Comparison of ENCODE assay signal across 8 cellular contexts in genomic region chr2:217941886-217942728, GRCh38.
A peak's percentile ranks its signal among the peaks of the same experiment; 100 is the strongest.
DNase-seq lines count a peak whose midpoint lies in the region; ATAC-seq, FAIRE-seq and TF ChIP-seq lines count a peak whose summit lies in the region.

No MANE protein-coding gene starts in this region.

- H3K36me3 Mint-ChIP-seq in osteocyte (ENCODE audit: unreplicated experiment), result no peaks in the 10 kb centered on the region
- no peaks in the 10 kb centered on the region for H3K36me3 Mint-ChIP-seq in stimulated activated memory B cell treated with anti-CD40 and anti-IgM and Interleukin-4, amounts not matched to agents 10 μg/mL and 1 μg/mL and 100 μg/mL, for 72 hours
- H3K36me3 Mint-ChIP-seq in stimulated activated effector memory CD8-positive, alpha-beta T cell treated with anti-CD3 and anti-CD28 coated beads, Interleukin-12 subunit alpha, Interleukin-12 subunit beta, amount 100 ng/mL, for 72 hours, result no peaks in the 10 kb centered on the region

- FAIRE-seq in RCC 7860 (lab: Jason Lieb, UNC), result no peak

- H3K27ac Mint-ChIP-seq in osteocyte (ENCODE audit: unreplicated experiment), result no peak overlapping the region
- no peak overlapping the region for H3K27ac Mint-ChIP-seq in stimulated activated memory B cell treated with anti-CD40 and anti-IgM and Interleukin-4, amounts not matched to agents 10 μg/mL and 1 μg/mL and 100 μg/mL, for 72 hours
- no peak overlapping the region for H3K27ac Mint-ChIP-seq in stimulated activated effector memory CD8-positive, alpha-beta T cell treated with anti-CD3 and anti-CD28 coated beads, Interleukin-12 subunit alpha, Interleukin-12 subunit beta, amount 100 ng/mL, for 72 hours

- CTCF ChIA-PET in mammary epithelial cell (lab: Charles Lee; ENCODE audit: low non-redundant PET), result no interaction called here

- 72% methylated on average over 2 of the region's 8 CpGs for WGBS in mammary epithelial cell (ENCODE audit: low coverage, missing lambda C conversion rate)

- H4K20me1 ChIP-seq in mammary epithelial cell (ENCODE audit: insufficient read depth, low read length), result no peaks in the 10 kb centered on the region

- dilution Hi-C loops in mammary epithelial cell (cut with HindIII; ENCODE audit: low sequenced_read_pairs), result no loop called here

- H3K27me3 Mint-ChIP-seq in osteocyte (ENCODE audit: unreplicated experiment), result no peaks in the 10 kb centered on the region
- peaks cover 63% of the 10 kb centered on the region for H3K27me3 Mint-ChIP-seq in stimulated activated memory B cell treated with anti-CD40 and anti-IgM and Interleukin-4, amounts not matched to agents 10 μg/mL and 1 μg/mL and 100 μg/mL, for 72 hours

- TF ChIP-seq POLR2A in breast epithelium (IDR thresholded peaks at IDR 0.05) (no peak), vagina (IDR thresholded peaks at IDR 0.05) (no peak)

- no peak overlapping the region for H3K9ac ChIP-seq in mammary epithelial cell (ENCODE audit: insufficient read depth, low read length)

- peak overlapping the region; percentile 59 to 76 (median 59) for H3K4me3 ChIP-seq in breast epithelium
- no peak overlapping the region for H3K4me3 ChIP-seq in mammary epithelial cell (replicated peaks in 1 of 3; ENCODE audit: insufficient read depth in 1 of 3, low read depth in 2 of 3, low read length in 3 of 3)
- H3K4me3 ChIP-seq in fibroblast of the aortic adventitia (ENCODE audit: low read depth, low read length), result peak overlapping the region; percentile 33
- H3K4me3 ChIP-seq in vagina, result peak overlapping the region; percentile 59 to 69

- H3K9me3 Mint-ChIP-seq in osteocyte (ENCODE audit: unreplicated experiment), result no peaks in the 10 kb centered on the region
- H3K9me3 Mint-ChIP-seq in stimulated activated memory B cell treated with anti-CD40 and anti-IgM and Interleukin-4, amounts not matched to agents 10 μg/mL and 1 μg/mL and 100 μg/mL, for 72 hours, result no peaks in the 10 kb centered on the region
- H3K9me3 Mint-ChIP-seq in stimulated activated effector memory CD8-positive, alpha-beta T cell treated with anti-CD3 and anti-CD28 coated beads, Interleukin-12 subunit alpha, Interleukin-12 subunit beta, amount 100 ng/mL, for 72 hours, result no peaks in the 10 kb centered on the region

- DNase-seq in breast epithelium (ENCODE audit: low spot score in 2 of 2), result no peak
- no peak for DNase-seq in mammary epithelial cell
- DNase-seq in fibroblast of the aortic adventitia (ENCODE audit: low read depth), result no peak
- no peak for DNase-seq in osteocyte (ENCODE audit: extremely low spot score, unreplicated experiment)
- DNase-seq in vagina (ENCODE audit: extremely low spot score in 2 of 2), result no peak
- no peak for DNase-seq in RCC 7860 (ENCODE audit: low spot score)
- no peak for DNase-seq in stimulated activated effector memory CD8-positive, alpha-beta T cell treated with anti-CD3 and anti-CD28 coated beads, Interleukin-12 subunit alpha, Interleukin-12 subunit beta, amount 100 ng/mL, for 72 hours (ENCODE audit: low spot score in 2 of 2)

- intact Hi-C loops in breast epithelium (cut with DNase I; ENCODE audit: low total_unique reads) (no loop called here), mammary epithelial cell (cut with micrococcal nuclease) (no loop called here), vagina (cut with DNase I) (loop anchor here (5.0 kb wide), 2 partner anchors 35 to 40 kb away; no protein-coding TSS in a partner anchor)

- H3K4me1 ChIP-seq in breast epithelium (peaks cover 0 to 16% of the 10 kb centered on the region in 2 donors), mammary epithelial cell (ENCODE audit: insufficient read depth, low read length) (no peaks in the 10 kb centered on the region), vagina (peaks cover 96% of the 10 kb centered on the region)

- no peaks in the 10 kb centered on the region for H3K9me3 ChIP-seq in breast epithelium
- H3K9me3 ChIP-seq in mammary epithelial cell (replicated peaks; ENCODE audit: insufficient read depth, low read length), result no peaks in the 10 kb centered on the region
- H3K9me3 ChIP-seq in vagina, result no peaks in the 10 kb centered on the region

- peak overlapping the region; percentile 27 for H3K4me3 Mint-ChIP-seq in osteocyte (ENCODE audit: unreplicated experiment)
- no peak overlapping the region for H3K4me3 Mint-ChIP-seq in stimulated activated memory B cell treated with anti-CD40 and anti-IgM and Interleukin-4, amounts not matched to agents 10 μg/mL and 1 μg/mL and 100 μg/mL, for 72 hours
- H3K4me3 Mint-ChIP-seq in stimulated activated effector memory CD8-positive, alpha-beta T cell treated with anti-CD3 and anti-CD28 coated beads, Interleukin-12 subunit alpha, Interleukin-12 subunit beta, amount 100 ng/mL, for 72 hours, result no peak overlapping the region

- no peak for TF ChIP-seq CTCF in breast epithelium (IDR thresholded peaks at IDR 0.05)
- TF ChIP-seq CTCF in mammary epithelial cell (conservative IDR thresholded peaks at IDR 0.05 in 1 of 2, IDR thresholded peaks at IDR 0.05 in 1 of 2; ENCODE audit: extremely low read depth in 1 of 2, insufficient read depth in 1 of 2, low read depth in 1 of 2, low read length in 2 of 2), result no peak
- TF ChIP-seq CTCF in fibroblast of the aortic adventitia (IDR thresholded peaks at IDR 0.05; ENCODE audit: insufficient read depth, low read length), result no peak
- TF ChIP-seq CTCF in osteocyte (IDR thresholded peaks at IDR 0.05), result no peak
- TF ChIP-seq CTCF in vagina (IDR thresholded peaks at IDR 0.05), result no peak

- H3K27ac ChIP-seq in breast epithelium, result peak overlapping the region; percentile 80 to 96
- H3K27ac ChIP-seq in mammary epithelial cell (ENCODE audit: insufficient read depth, low read depth, low read length), result no peak overlapping the region
- H3K27ac ChIP-seq in vagina, result peak overlapping the region; percentile 87

- no peaks in the 10 kb centered on the region for H3K79me2 ChIP-seq in mammary epithelial cell (ENCODE audit: insufficient read depth, low read length)

- no peak overlapping the region for H3K4me2 ChIP-seq in mammary epithelial cell (ENCODE audit: insufficient read depth, low read depth, low read length)

- no peak overlapping the region for H2AFZ ChIP-seq in mammary epithelial cell (ENCODE audit: low read depth, low read length)

- in situ Hi-C loops in mammary epithelial cell (cut with MboI; ENCODE audit: low sequenced_read_pairs in 2 of 2), result no loop called here

- BruUV-seq in mammary epithelial cell (replicated peaks; lab: Mats Ljungman, UMichigan), result no TSS peak

- peaks cover 65% of the 10 kb centered on the region for H3K4me1 Mint-ChIP-seq in osteocyte (ENCODE audit: unreplicated experiment)
- H3K4me1 Mint-ChIP-seq in stimulated activated memory B cell treated with anti-CD40 and anti-IgM and Interleukin-4, amounts not matched to agents 10 μg/mL and 1 μg/mL and 100 μg/mL, for 72 hours, result no peaks in the 10 kb centered on the region
- no peaks in the 10 kb centered on the region for H3K4me1 Mint-ChIP-seq in stimulated activated effector memory CD8-positive, alpha-beta T cell treated with anti-CD3 and anti-CD28 coated beads, Interleukin-12 subunit alpha, Interleukin-12 subunit beta, amount 100 ng/mL, for 72 hours

- no peaks in the 10 kb centered on the region for H3K27me3 ChIP-seq in breast epithelium
- H3K27me3 ChIP-seq in mammary epithelial cell (ENCODE audit: insufficient read depth, low read length), result peaks cover 3% of the 10 kb centered on the region
- H3K27me3 ChIP-seq in vagina, result no peaks in the 10 kb centered on the region

- H3K36me3 ChIP-seq in breast epithelium (no peaks in the 10 kb centered on the region), mammary epithelial cell (ENCODE audit: insufficient read depth, low read length) (no peaks in the 10 kb centered on the region), vagina (no peaks in the 10 kb centered on the region)

- no peak for ATAC-seq in stimulated activated memory B cell treated with anti-CD40 and anti-IgM and Interleukin-4, amounts not matched to agents 10 μg/mL and 1 μg/mL and 100 μg/mL, for 72 hours
- ATAC-seq in stimulated activated effector memory CD8-positive, alpha-beta T cell treated with anti-CD3 and anti-CD28 coated beads, Interleukin-12 subunit alpha, Interleukin-12 subunit beta, amount 100 ng/mL, for 72 hours, result no peak

Comparison
In these comparisons a context has a peak if more than half of its experiments do, and no peak if none do; other contexts are left out.
1. H3K4me3 ChIP-seq: peak in breast epithelium (3 of 3), fibroblast of the aortic adventitia (single experiment) and vagina (2 of 2); none in mammary epithelial cell (0 of 3).